Comparison of ENCODE assay signal across 10 cellular contexts in the genomic region with DNA sequence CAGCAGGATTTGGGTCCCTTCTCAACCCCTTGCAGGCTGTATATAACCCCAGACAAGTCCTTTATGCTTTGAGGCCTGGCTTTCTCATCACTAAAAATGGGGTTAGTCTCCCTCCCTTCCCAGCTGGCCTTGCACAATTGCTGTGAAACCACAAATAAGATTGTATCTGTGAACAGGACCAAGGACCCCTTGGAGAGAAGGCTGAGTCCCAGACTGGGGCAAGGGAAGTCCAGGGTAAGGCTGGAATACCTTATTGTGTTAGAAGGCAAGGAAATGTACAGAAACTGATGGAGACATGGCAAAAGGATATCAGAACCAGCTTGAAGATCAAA. TPM values are rescaled to one million over a fixed set of nuclear protein-coding genes. Genes with fewer than 3 reads are reported as not detected.
A peak's percentile ranks its signal among the peaks of the same experiment; 100 is the strongest.
DNase-seq lines count a peak whose midpoint lies in the region; ATAC-seq, FAIRE-seq and TF ChIP-seq lines count a peak whose summit lies in the region.
"Had no signal": no experiment of that assay in that cellular context is flagged by ENCODE, and none has a peak within 500 bp of the region (broad histone marks: within the 10 kb centered on the region; RNA-seq: fewer than 3 reads in every experiment).

No MANE protein-coding gene starts in this region.

- H3K36me3 ChIP-seq in HepG2 (replicated peaks in 1 of 2; ENCODE audit: control insufficient read depth in 1 of 2, insufficient read depth in 2 of 2, low read length in 2 of 2) (peaks cover 43 to 95% of the 10 kb centered on the region in 2 experiments), right lobe of liver (peaks cover 0 to 27% (median 8%) of the 10 kb centered on the region in 4 donors), K562 (ENCODE audit: control insufficient read depth, insufficient read depth, low read length) (peaks cover 92% of the 10 kb centered on the region), mesenchymal stem cell (ENCODE audit: control insufficient read depth in 1 of 2, insufficient read depth in 2 of 2, low read depth in 1 of 2, low read length in 2 of 2) (peaks cover 42% of the 10 kb centered on the region in 2 experiments)

- TF ChIP-seq EP300 in HepG2 (IDR thresholded peaks at IDR 0.05; ENCODE audit: low read depth in 2 of 2, low read length in 2 of 2) (no peak), HepG2 (CRISPR knock-in tag; IDR thresholded peaks at IDR 0.05; ENCODE audit: borderline replicate concordance) (no peak), K562 (IDR thresholded peaks at IDR 0.05; ENCODE audit: low read length) (no peak)

- no peak overlapping the region for H3K14ac ChIP-seq in mesenchymal stem cell (ENCODE audit: low read length in 2 of 2)

- peaks cover 3% of the 10 kb centered on the region for H3K9me1 ChIP-seq in K562 (ENCODE audit: control insufficient read depth, insufficient read depth, low read length)

- no peak overlapping the region for H3K4me2 ChIP-seq in HepG2 (ENCODE audit: low read depth, low read length)
- H3K4me2 ChIP-seq in K562 (ENCODE audit: insufficient read depth, low read length), result peak overlapping the region; percentile 80
- H3K4me2 ChIP-seq in mesenchymal stem cell (ENCODE audit: low read length, poor library complexity, severe bottlenecking), result no peak overlapping the region

- H3K9me3 ChIP-seq in HepG2 (ENCODE audit: low read length) (no peaks in the 10 kb centered on the region), right lobe of liver (no peaks in the 10 kb centered on the region), K562 (replicated peaks; ENCODE audit: control insufficient read depth, insufficient read depth, low read depth, low read length) (no peaks in the 10 kb centered on the region), mesenchymal stem cell (ENCODE audit: control insufficient read depth, low read length) (no peaks in the 10 kb centered on the region)

- peak overlapping the region; percentile 50 for H2AK5ac ChIP-seq in mesenchymal stem cell (ENCODE audit: low read length, severe bottlenecking)

- POLR2A ChIA-PET in HepG2 (lab: Yijun Ruan, JAX), result no interaction called here
- POLR2A ChIA-PET in K562 (lab: Yijun Ruan, JAX), result interaction anchor here (0.6 to 5.2 kb wide), 6 partner anchors 7 to 329 kb away, joined by 3 to 28 read pairs (median 3); no protein-coding TSS in a partner anchor

- CTCF ChIA-PET in HepG2 (lab: Yijun Ruan, JAX; ENCODE audit: low intra/inter-chr PET ratio, low total read pairs) (no interaction called here), K562 (lab: Yijun Ruan, JAX; ENCODE audit: low intra/inter-chr PET ratio) (no interaction called here)

- TF ChIP-seq CTCF in HepG2 (CRISPR knock-in tag; IDR thresholded peaks at IDR 0.05) (no peak), right lobe of liver (IDR thresholded peaks at IDR 0.05) (no peak), K562 (IDR thresholded peaks at IDR 0.05 in 2 of 3, conservative IDR thresholded peaks at IDR 0.05 in 1 of 3; ENCODE audit: insufficient read depth in 2 of 3, low read depth in 1 of 3, low read length in 3 of 3) (no peak), foreskin keratinocyte (conservative IDR thresholded peaks at IDR 0.05) (no peak)

- peak overlapping the region in 1 of 2 experiments; percentile 26 for H3K18ac ChIP-seq in mesenchymal stem cell (ENCODE audit: low read depth in 1 of 2, low read length in 2 of 2)

- H3K27ac ChIP-seq in HepG2 (ENCODE audit: extremely low read length, insufficient read depth, low read length) (no peak overlapping the region), right lobe of liver (peak overlapping the region in 1 of 3 donors; percentile 37), K562 (ENCODE audit: extremely low read depth, low read depth, low read length) (peak overlapping the region; percentile 71), mesenchymal stem cell (ENCODE audit: low read length, poor library complexity, severe bottlenecking) (no peak overlapping the region), foreskin keratinocyte (no peak overlapping the region)

- BruUV-seq in HepG2 (replicated peaks; lab: Mats Ljungman, UMichigan) (TSS peak; percentile 4), K562 (replicated peaks; lab: Mats Ljungman, UMichigan) (no TSS peak)

- TF ChIP-seq POLR2A in HepG2 (IDR thresholded peaks at IDR 0.05; ENCODE audit: insufficient read depth in 1 of 2, low read depth in 2 of 2, low read length in 2 of 2), result no peak
- TF ChIP-seq POLR2A in right lobe of liver (IDR thresholded peaks at IDR 0.05), result no peak
- no peak for TF ChIP-seq POLR2A in K562 (conservative IDR thresholded peaks at IDR 0.05)

- H2BK5ac ChIP-seq in mesenchymal stem cell (ENCODE audit: low read depth, low read length, poor library complexity, severe bottlenecking), result no peak overlapping the region

- peak overlapping the region; percentile 38 for H4K8ac ChIP-seq in mesenchymal stem cell (ENCODE audit: low read length)

- no peak for TF ChIP-seq RAD21 in HepG2 (CRISPR knock-in tag; IDR thresholded peaks at IDR 0.05)
- no peak for TF ChIP-seq RAD21 in K562 (CRISPR knock-in tag; conservative IDR thresholded peaks at IDR 0.05 in 1 of 2, IDR thresholded peaks at IDR 0.05 in 1 of 2)

- peak overlapping the region; percentile 15 to 52 for H2BK12ac ChIP-seq in mesenchymal stem cell (ENCODE audit: low read length in 2 of 2)

- H3K4me3 ChIP-seq in HepG2 (replicated peaks in 1 of 3; ENCODE audit: insufficient read depth in 1 of 3, low read depth in 2 of 3, low read length in 3 of 3), result no peak overlapping the region
- no peak overlapping the region for H3K4me3 ChIP-seq in right lobe of liver
- H3K4me3 ChIP-seq in K562, result no peak overlapping the region
- no peak overlapping the region for H3K4me3 ChIP-seq in mesenchymal stem cell (ENCODE audit: insufficient read depth in 1 of 2, low read depth in 1 of 2, low read length in 2 of 2)

- no peak for DNase-seq in HepG2 (ENCODE audit: low spot score)
- DNase-seq in right lobe of liver, result no peak
- DNase-seq in K562 (ENCODE audit: extremely low read depth in 1 of 4, low spot score in 3 of 4), result peak in 2 of 4 experiments; percentile 24 to 26
- peak; percentile 19 for DNase-seq in mesenchymal stem cell
- no peak for DNase-seq in foreskin keratinocyte
- DNase-seq in frontal cortex (ENCODE audit: low spot score in 2 of 2), result no peak
- DNase-seq: activated effector memory CD4-positive, alpha-beta T cell treated with Interleukin-2 at 50 U/mL for 16 hours had no signal

- H3K9ac ChIP-seq in HepG2 (ENCODE audit: insufficient read depth, low read depth, low read length) (no peak overlapping the region), K562 (ENCODE audit: insufficient read depth in 1 of 2, low read depth in 2 of 2, low read length in 2 of 2) (peak overlapping the region; percentile 26 to 46; a peak in 3 of 4 replicates), mesenchymal stem cell (ENCODE audit: low read length) (peak overlapping the region; percentile 2)

- H2BK15ac ChIP-seq in mesenchymal stem cell (ENCODE audit: low read depth, poor library complexity, severe bottlenecking), result no peak overlapping the region

- H3K79me2 ChIP-seq in HepG2 (ENCODE audit: insufficient read depth, low read length) (peaks cover 46% of the 10 kb centered on the region), K562 (ENCODE audit: control insufficient read depth, insufficient read depth, low read length) (peaks cover 88% of the 10 kb centered on the region)

- no peak overlapping the region for H2BK120ac ChIP-seq in mesenchymal stem cell (ENCODE audit: low read depth, low read length)

- no peak overlapping the region for H4K91ac ChIP-seq in mesenchymal stem cell (ENCODE audit: low read length)

- no peak overlapping the region for H2AFZ ChIP-seq in HepG2 (ENCODE audit: low read length)
- H2AFZ ChIP-seq in K562 (ENCODE audit: low read depth, low read length), result peak overlapping the region; percentile 10; the same call in 1 of the 2 replicates
- H2AFZ ChIP-seq in mesenchymal stem cell (ENCODE audit: low read depth, low read length), result no peak overlapping the region

- no peak overlapping the region for H3K23ac ChIP-seq in mesenchymal stem cell (ENCODE audit: low read length in 2 of 2)

- in situ Hi-C loops in HepG2 (cut with HindIII; ENCODE audit: extremely low pct_ligation_motif_present, low pct_unique_long_range_greater_than_20kb), result no loop called here
- in situ Hi-C loops in K562 (cut with MboI), result no loop called here

- H3K27me3 ChIP-seq in HepG2 (ENCODE audit: control insufficient read depth in 1 of 2, insufficient read depth in 2 of 2, low read length in 2 of 2), result no peaks in the 10 kb centered on the region
- no peaks in the 10 kb centered on the region for H3K27me3 ChIP-seq in right lobe of liver
- no peaks in the 10 kb centered on the region for H3K27me3 ChIP-seq in K562 (ENCODE audit: control insufficient read depth in 2 of 2, insufficient read depth in 2 of 2, low read length in 2 of 2)
- H3K27me3 ChIP-seq in mesenchymal stem cell (ENCODE audit: control insufficient read depth in 1 of 2, insufficient read depth in 1 of 2, low read length in 2 of 2), result no peaks in the 10 kb centered on the region
- H3K27me3 ChIP-seq in foreskin keratinocyte, result no peaks in the 10 kb centered on the region

- H3K4me1 ChIP-seq in HepG2 (ENCODE audit: insufficient read depth, low read length) (peaks cover 17% of the 10 kb centered on the region), right lobe of liver (peaks cover 0 to 7% (median 0%) of the 10 kb centered on the region in 4 donors), K562 (replicated peaks in 1 of 2; ENCODE audit: control insufficient read depth in 2 of 2, insufficient read depth in 2 of 2, low read length in 2 of 2) (peaks cover 25 to 37% of the 10 kb centered on the region in 2 experiments; a peak in 4 of 5 replicates), mesenchymal stem cell (ENCODE audit: control insufficient read depth, insufficient read depth, low read depth, low read length) (peaks cover 52% of the 10 kb centered on the region), foreskin keratinocyte (peaks cover 29% of the 10 kb centered on the region)

- H3K79me1 ChIP-seq in mesenchymal stem cell (replicated peaks; ENCODE audit: low read length, poor library complexity, severe bottlenecking), result peaks cover 24% of the 10 kb centered on the region

- H4K20me1 ChIP-seq in HepG2 (ENCODE audit: insufficient read depth, low read length) (peaks cover 19% of the 10 kb centered on the region), K562 (replicated peaks; ENCODE audit: control insufficient read depth, insufficient read depth, low read length) (peaks cover 27% of the 10 kb centered on the region)

- ATAC-seq in HepG2 (no peak), right lobe of liver (no peak), K562 (peak; percentile 28), foreskin keratinocyte (no peak), GM19452 (IDR thresholded peaks at IDR 0.05; ENCODE audit: unreplicated experiment) (no peak), HG02885 (IDR thresholded peaks at IDR 0.05; ENCODE audit: poor library complexity, unreplicated experiment) (no peak)

- FAIRE-seq in HepG2 (lab: Jason Lieb, UNC) (no peak), K562 (lab: Jason Lieb, UNC) (no peak), frontal cortex (lab: Jason Lieb, UNC) (no peak)
- FAIRE-seq: colon had no signal

- H3K4ac ChIP-seq in mesenchymal stem cell (ENCODE audit: low read depth in 1 of 2, low read length in 2 of 2), result peak overlapping the region in 1 of 2 experiments; percentile 52

- intact Hi-C loops in HepG2 (cut with micrococcal nuclease; ENCODE audit: unreplicated experiment), result no loop called here
- intact Hi-C loops in right lobe of liver (cut with DNase I), result no loop called here
- intact Hi-C loops in K562 (cut with micrococcal nuclease), result no loop called here

RNA-seq across cellular contexts. Expression of a gene that starts 11.4 kb away (rescaled TPM):
- total RNA-seq in HepG2 (2016; rRNA removed; fragmentation: Illumina TruSeq; extraction: Trizol) (141 and 158 TPM in 2 replicates), right lobe of liver (100 to 1,000 TPM in 2 of 6 experiments, 10 to 100 TPM in 4; 40.0 to 113 (median 51.6) TPM), K562 (2014; rRNA removed) (289 and 378 TPM in 2 replicates), K562 (2014; rRNA removed; fragmentation: Illumina TruSeq; extraction: Trizol) (193 and 194 TPM in 2 replicates), K562 (2015; rRNA removed; fragmentation: Illumina TruSeq; extraction: Trizol) (232 and 234 TPM in 2 replicates), K562 (2021) (211 and 235 TPM in 2 replicates), foreskin keratinocyte (253 and 264 TPM in 2 replicates), frontal cortex (134 TPM)
- 34.0 and 36.6 TPM in 2 replicates for total RNA-seq in HepG2 (2016; cell fraction: cytosol; rRNA removed; fragmentation: Illumina TruSeq; extraction: Trizol; ENCODE audit: low read depth)
- total RNA-seq in HepG2 (2016; cell fraction: insoluble cytoplasmic fraction; rRNA removed; fragmentation: Illumina TruSeq; extraction: Trizol), result 139 and 158 TPM in 2 replicates
- total RNA-seq in HepG2 (2016; cell fraction: membrane; rRNA removed; fragmentation: Illumina TruSeq; extraction: Trizol), result 72.7 and 73.0 TPM in 2 replicates
- total RNA-seq in HepG2 (2016; cell fraction: nucleus; rRNA removed; fragmentation: Illumina TruSeq; extraction: Trizol), result 138 and 155 TPM in 2 replicates
- polyA plus RNA-seq in HepG2 (2011; rRNA removed) (64.7 and 69.1 TPM in 2 replicates), K562 (2011; rRNA removed) (134 and 150 TPM in 2 replicates), K562 (2014; fragmentation: Illumina TruSeq; extraction: Trizol) (244 and 259 TPM in 2 replicates), K562 (2014; fragmentation: Nextera tagmentation; extraction: Ambion mirVana) (10 to 100 TPM; 44.9 to 52.0 TPM), K562 (2014; rRNA removed) (184 and 205 TPM in 2 replicates), foreskin keratinocyte (192 and 224 TPM in 2 replicates)
- 58.5 and 70.5 TPM in 2 replicates for polyA plus RNA-seq in HepG2 (2011; cell fraction: cytosol; rRNA removed)
- polyA plus RNA-seq in HepG2 (2011; cell fraction: nucleus; rRNA removed), result 131 and 137 TPM in 2 replicates
- polyA plus RNA-seq in HepG2 (2012), result 67.6 and 67.7 TPM in 2 replicates
- polyA plus RNA-seq in HepG2 (2016; cell fraction: cytosol; fragmentation: Illumina TruSeq; extraction: Trizol; ENCODE audit: low read depth), result 42.2 and 45.6 TPM in 2 replicates
- 188 and 202 TPM in 2 replicates for polyA plus RNA-seq in HepG2 (2016; cell fraction: insoluble cytoplasmic fraction; fragmentation: Illumina TruSeq; extraction: Trizol; ENCODE audit: low read depth)
- polyA plus RNA-seq in HepG2 (2016; cell fraction: membrane; fragmentation: Illumina TruSeq; extraction: Trizol; ENCODE audit: low read depth), result 69.9 and 70.3 TPM in 2 replicates
- 226 and 231 TPM in 2 replicates for polyA plus RNA-seq in HepG2 (2016; cell fraction: nucleus; fragmentation: Illumina TruSeq; extraction: Trizol; ENCODE audit: insufficient read depth, low read depth)
- 58.8 and 154 TPM in 2 replicates for polyA minus RNA-seq in HepG2 (2011; rRNA and poly(A)+ RNA removed; ENCODE audit: low replicate concordance)
- 32.4 and 34.2 TPM in 2 replicates for polyA minus RNA-seq in HepG2 (2011; cell fraction: cytosol; rRNA and poly(A)+ RNA removed)
- 125 and 144 TPM in 2 replicates for polyA minus RNA-seq in HepG2 (2011; cell fraction: nucleus; rRNA and poly(A)+ RNA removed)
- total RNA-seq in K562 (2011; cell fraction: chromatin; rRNA removed; ENCODE audit: low replicate concordance), result 156 and 209 TPM in 2 replicates
- total RNA-seq in K562 (2011; cell fraction: nucleolus; rRNA removed), result 99.9 and 110 TPM in 2 replicates
- total RNA-seq in K562 (2011; cell fraction: nucleoplasm; rRNA removed), result 185 and 322 TPM in 2 replicates
- 96.8 and 139 TPM in 2 replicates for polyA plus RNA-seq in K562 (2011; cell fraction: cytosol; rRNA removed)
- polyA plus RNA-seq in K562 (2011; cell fraction: nucleus; rRNA removed), result 246 and 303 TPM in 2 replicates
- 208 and 210 TPM in 2 replicates for polyA plus RNA-seq in K562 (2012)
- polyA minus RNA-seq in K562 (2011; rRNA and poly(A)+ RNA removed), result 117 and 121 TPM in 2 replicates
- polyA minus RNA-seq in K562 (2011; cell fraction: cytosol; rRNA and poly(A)+ RNA removed), result 72.7 and 77.6 TPM in 2 replicates
- 133 and 180 TPM in 2 replicates for polyA minus RNA-seq in K562 (2011; cell fraction: nucleus; rRNA and poly(A)+ RNA removed)
- polyA plus RNA-seq in mesenchymal stem cell (2013, experiment 1 of 2), result 114 TPM
- polyA plus RNA-seq in mesenchymal stem cell (2013, experiment 2 of 2), result 113 TPM

RNA-seq across cellular contexts. Expression of a gene that starts 59.6 kb away (rescaled TPM):
- total RNA-seq in HepG2 (2016; rRNA removed; fragmentation: Illumina TruSeq; extraction: Trizol), result not detected in 2 replicates
- total RNA-seq in HepG2 (2016; cell fraction: cytosol; rRNA removed; fragmentation: Illumina TruSeq; extraction: Trizol; ENCODE audit: low read depth), result not detected in 2 replicates
- not detected in 2 replicates for total RNA-seq in HepG2 (2016; cell fraction: insoluble cytoplasmic fraction; rRNA removed; fragmentation: Illumina TruSeq; extraction: Trizol)
- total RNA-seq in HepG2 (2016; cell fraction: membrane; rRNA removed; fragmentation: Illumina TruSeq; extraction: Trizol), result not detected in 2 replicates
- total RNA-seq in HepG2 (2016; cell fraction: nucleus; rRNA removed; fragmentation: Illumina TruSeq; extraction: Trizol), result not detected in 2 replicates
- not detected in 2 replicates for polyA plus RNA-seq in HepG2 (2011; rRNA removed)
- not detected in 2 replicates for polyA plus RNA-seq in HepG2 (2011; cell fraction: cytosol; rRNA removed)
- not detected in 2 replicates for polyA plus RNA-seq in HepG2 (2011; cell fraction: nucleus; rRNA removed)
- not detected in 2 replicates for polyA plus RNA-seq in HepG2 (2012)
- polyA plus RNA-seq in HepG2 (2016; cell fraction: cytosol; fragmentation: Illumina TruSeq; extraction: Trizol; ENCODE audit: low read depth), result not detected in 2 replicates
- not detected in 2 replicates for polyA plus RNA-seq in HepG2 (2016; cell fraction: insoluble cytoplasmic fraction; fragmentation: Illumina TruSeq; extraction: Trizol; ENCODE audit: low read depth)
- polyA plus RNA-seq in HepG2 (2016; cell fraction: membrane; fragmentation: Illumina TruSeq; extraction: Trizol; ENCODE audit: low read depth), result not detected in 2 replicates
- polyA plus RNA-seq in HepG2 (2016; cell fraction: nucleus; fragmentation: Illumina TruSeq; extraction: Trizol; ENCODE audit: insufficient read depth, low read depth), result not detected in 2 replicates
- not detected in 2 replicates for polyA minus RNA-seq in HepG2 (2011; rRNA and poly(A)+ RNA removed; ENCODE audit: low replicate concordance)
- polyA minus RNA-seq in HepG2 (2011; cell fraction: cytosol; rRNA and poly(A)+ RNA removed), result not detected in 2 replicates
- polyA minus RNA-seq in HepG2 (2011; cell fraction: nucleus; rRNA and poly(A)+ RNA removed), result not detected in 2 replicates
- total RNA-seq in right lobe of liver, result not detected
- total RNA-seq in K562 (2011; cell fraction: chromatin; rRNA removed; ENCODE audit: low replicate concordance), result not detected in 2 replicates
- not detected in 2 replicates for total RNA-seq in K562 (2011; cell fraction: nucleolus; rRNA removed)
- total RNA-seq in K562 (2011; cell fraction: nucleoplasm; rRNA removed), result not detected in 2 replicates
- not detected in 2 replicates for total RNA-seq in K562 (2014; rRNA removed)
- not detected in 2 replicates for total RNA-seq in K562 (2014; rRNA removed; fragmentation: Illumina TruSeq; extraction: Trizol)
- total RNA-seq in K562 (2015; rRNA removed; fragmentation: Illumina TruSeq; extraction: Trizol), result not detected in 2 replicates
- not detected in 2 replicates for total RNA-seq in K562 (2021)
- polyA plus RNA-seq in K562 (2011; rRNA removed), result not detected in 2 replicates
- polyA plus RNA-seq in K562 (2011; cell fraction: cytosol; rRNA removed), result not detected in 2 replicates
- not detected in 2 replicates for polyA plus RNA-seq in K562 (2011; cell fraction: nucleus; rRNA removed)
- not detected in 2 replicates for polyA plus RNA-seq in K562 (2012)
- not detected in 2 replicates for polyA plus RNA-seq in K562 (2014; fragmentation: Illumina TruSeq; extraction: Trizol)
- not detected for polyA plus RNA-seq in K562 (2014; fragmentation: Nextera tagmentation; extraction: Ambion mirVana)
- not detected in 2 replicates for polyA plus RNA-seq in K562 (2014; rRNA removed)
- polyA minus RNA-seq in K562 (2011; rRNA and poly(A)+ RNA removed), result not detected in 2 replicates
- polyA minus RNA-seq in K562 (2011; cell fraction: cytosol; rRNA and poly(A)+ RNA removed), result not detected in 2 replicates
- polyA minus RNA-seq in K562 (2011; cell fraction: nucleus; rRNA and poly(A)+ RNA removed), result not detected in 2 replicates
- not detected for polyA plus RNA-seq in mesenchymal stem cell (2013, experiment 1 of 2)
- polyA plus RNA-seq in mesenchymal stem cell (2013, experiment 2 of 2), result not detected
- total RNA-seq in foreskin keratinocyte, result not detected in 2 replicates
- not detected in 2 replicates for polyA plus RNA-seq in foreskin keratinocyte
- not detected for total RNA-seq in frontal cortex
